24 cellular contexts compared by ENCODE assay signal in genomic region chrX:152861116-152861515, GRCh38. TPM values are rescaled to one million over a fixed set of nuclear protein-coding genes. Genes with fewer than 3 reads are reported as not detected.
DNase-seq lines count a peak whose midpoint lies in the region; ATAC-seq and TF ChIP-seq lines count a peak whose summit lies in the region.
"Had no signal": no experiment of that assay in that cellular context is flagged by ENCODE, and none has a peak within 500 bp of the region (broad histone marks: within the 10 kb centered on the region; RNA-seq: fewer than 3 reads in every experiment).

No MANE protein-coding gene starts in this region.

- H4K20me1 ChIP-seq in IMR-90 (ENCODE audit: insufficient read depth, low read length) = no peaks in the 10 kb centered on the region

- WGBS in IMR-90 (ENCODE audit: extremely low coverage in 2 of 2, insufficient read length in 1 of 2), 2 experiments = no CpG with 5 or more reads among the region's 3 CpGs

- no peak overlapping the region for H3K4ac ChIP-seq in IMR-90 (ENCODE audit: low read depth, low read length)

- no peak overlapping the region for H4K5ac ChIP-seq in IMR-90 (ENCODE audit: low read depth, low read length)

- TF ChIP-seq POLR2A in IMR-90 (IDR thresholded peaks at IDR 0.05; ENCODE audit: low read depth, low read length) = no peak

- intact Hi-C loops in IMR-90 (cut with micrococcal nuclease) = no loop called here
- intact Hi-C loops in left ventricle myocardium superior (cut with micrococcal nuclease) = no loop called here

- in situ Hi-C loops in IMR-90 (cut with MboI; ENCODE audit: low sequenced_read_pairs) = no loop called here

- H2BK20ac ChIP-seq in IMR-90 (ENCODE audit: low read depth, low read length) = no peak overlapping the region

- CTCF ChIA-PET in IMR-90 (lab: Yijun Ruan, JAX) = no interaction called here

- H3K56ac ChIP-seq in IMR-90 (ENCODE audit: extremely low read depth, insufficient read depth, low read length) = no peak overlapping the region

- H2BK15ac ChIP-seq in IMR-90 (ENCODE audit: low read depth, low read length) = no peak overlapping the region

- H3K4me3 ChIP-seq in BE2C (ENCODE audit: low read depth, low read length) = no peak overlapping the region
- H3K4me3 ChIP-seq in IMR-90 (ENCODE audit: insufficient read depth, low read depth, low read length) = no peak overlapping the region
- H3K4me3 ChIP-seq: ascending aorta, esophagus muscularis mucosa, heart right ventricle, lung, right lobe of liver, transverse colon had no signal

- no peaks in the 10 kb centered on the region for H3K79me1 ChIP-seq in IMR-90 (ENCODE audit: low read depth in 1 of 2, low read length in 2 of 2)

- H4K8ac ChIP-seq in IMR-90 (ENCODE audit: low read depth in 2 of 2, low read length in 2 of 2) = no peak overlapping the region

- dilution Hi-C loops in IMR-90 (cut with HindIII; ENCODE audit: low sequenced_read_pairs, unreplicated experiment) = no loop called here

- no peak overlapping the region for H3K18ac ChIP-seq in IMR-90 (ENCODE audit: low read depth, low read length)

- H4K91ac ChIP-seq in IMR-90 (ENCODE audit: insufficient read depth, low read depth, low read length) = no peak overlapping the region

- TF ChIP-seq CTCF in BE2C (IDR thresholded peaks at IDR 0.05; ENCODE audit: low read depth, low read length) = no peak
- no peak for TF ChIP-seq CTCF in IMR-90 (conservative IDR thresholded peaks at IDR 0.05; ENCODE audit: low read depth, low read length)

- no peak overlapping the region for H3K4me2 ChIP-seq in IMR-90 (ENCODE audit: low read depth, low read length)

- no peak overlapping the region for H3K14ac ChIP-seq in IMR-90 (replicated peaks; ENCODE audit: low read depth, low read length)

- no peak overlapping the region for H2AK5ac ChIP-seq in IMR-90 (ENCODE audit: low read depth, low read length)

- TF ChIP-seq RAD21 in IMR-90 (IDR thresholded peaks at IDR 0.05; ENCODE audit: low read length) = no peak

- DNase-seq in BE2C (peak; percentile 21), IMR-90 (peak; percentile 21), SK-N-DZ (ENCODE audit: low spot score) (peak; percentile 63), iris pigment epithelial cell (ENCODE audit: low read depth) (peak; percentile 29), left ventricle myocardium superior (no peak), AG08395 (ENCODE audit: low spot score) (no peak)
- DNase-seq in stimulated activated CD4-positive, alpha-beta T cell treated with anti-CD3 and anti-CD28 coated beads, Interleukin-2, amount 100 ng/mL, for 24 hours = no peak
- DNase-seq: activated CD4-positive, alpha-beta memory T cell treated with anti-CD3 and anti-CD28 coated beads, Interleukin-2, amount 10 ng/mL, durations not matched to agents 7 days and 5 days; activated naive CD4-positive, alpha-beta T cell; activated T-cell treated with anti-CD3 and anti-CD28 coated beads, Interleukin-2, amount 50 U/mL, for 1 hour; Calu3; heart right ventricle; NCI-H146; NCI-H226; occipital lobe; right lobe of liver; stimulated activated naive CD8-positive, alpha-beta T cell treated with anti-CD3 and anti-CD28 coated beads, Interleukin-15, Interleukin-2, amounts not matched to agents 100 U/mL and 50 U/mL, for 24 hours; T-cell; transverse colon had no signal

- H2BK5ac ChIP-seq in IMR-90 (ENCODE audit: low read depth, low read length, poor library complexity, severe bottlenecking) = no peak overlapping the region

- no peak overlapping the region for H3K27ac ChIP-seq in IMR-90 (ENCODE audit: insufficient read depth, low read length)
- H3K27ac ChIP-seq: ascending aorta, esophagus muscularis mucosa, heart right ventricle, right lobe of liver, transverse colon had no signal

- no TSS peak for BruUV-seq in IMR-90 (replicated peaks; lab: Mats Ljungman, UMichigan)

- H3K4me1 ChIP-seq in BE2C (no peaks in the 10 kb centered on the region), IMR-90 (ENCODE audit: control insufficient read depth, insufficient read depth, low read length) (no peaks in the 10 kb centered on the region; the same call in 1 of the 2 replicates)
- H3K4me1 ChIP-seq: ascending aorta, esophagus muscularis mucosa, heart right ventricle, right lobe of liver, transverse colon had no signal

- H3K9ac ChIP-seq in IMR-90 (ENCODE audit: low read depth, low read length) = no peak overlapping the region

- H3K9me3 ChIP-seq in BE2C (no peaks in the 10 kb centered on the region), IMR-90 (ENCODE audit: control insufficient read depth, insufficient read depth, low read length) (no peaks in the 10 kb centered on the region)
- H3K9me3 ChIP-seq: ascending aorta, esophagus muscularis mucosa, heart right ventricle, right lobe of liver, transverse colon had no signal

- POLR2A ChIA-PET in IMR-90 (lab: Charles Lee; ENCODE audit: unreplicated experiment) = no interaction called here

- ATAC-seq in IMR-90 (ENCODE audit: low read depth) = peak; percentile 21; the same call in 1 of the 2 replicates
- no peak for ATAC-seq in SK-N-SH treated with all-trans-retinoic acid at 6 μM for 48 hours
- no peak for ATAC-seq in left ventricle myocardium superior
- ATAC-seq: heart right ventricle; right lobe of liver; Right ventricle myocardium inferior; stimulated activated naive CD8-positive, alpha-beta T cell treated with anti-CD3 and anti-CD28 coated beads, Interleukin-15, Interleukin-2, amounts not matched to agents 100 U/mL and 50 U/mL, for 24 hours; T-cell had no signal

- no peak overlapping the region for H2AK9ac ChIP-seq in IMR-90 (replicated peaks; ENCODE audit: low read depth, low read length, poor library complexity)

- no peak overlapping the region for H3K23ac ChIP-seq in IMR-90 (ENCODE audit: low read depth, low read length)

- no peaks in the 10 kb centered on the region for H3K9me1 ChIP-seq in IMR-90 (ENCODE audit: insufficient read depth, low read length)

- H2BK120ac ChIP-seq in IMR-90 (ENCODE audit: low read depth, low read length) = no peak overlapping the region

- H3K36me3 ChIP-seq in BE2C (no peaks in the 10 kb centered on the region), IMR-90 (ENCODE audit: control insufficient read depth, insufficient read depth, low read length) (peaks cover 4% of the 10 kb centered on the region)
- H3K36me3 ChIP-seq: transverse colon had no signal

- no peak overlapping the region for H2AFZ ChIP-seq in IMR-90 (replicated peaks; ENCODE audit: low read length, poor library complexity)

- H3K27me3 ChIP-seq in BE2C (no peaks in the 10 kb centered on the region), IMR-90 (ENCODE audit: control insufficient read depth, insufficient read depth, low read length) (no peaks in the 10 kb centered on the region)
- H3K27me3 ChIP-seq: ascending aorta, esophagus muscularis mucosa, right lobe of liver, transverse colon had no signal

TF ChIP-seq in IMR-90, 13 proteins besides CTCF, POLR2A, EP300 and RAD21 (continues in another document):
- TF ChIP-seq MXI1 (IDR thresholded peaks at IDR 0.05; ENCODE audit: borderline replicate concordance, low read depth, low read length) (no peak), RCOR1 (IDR thresholded peaks at IDR 0.05; ENCODE audit: insufficient replicate concordance, low read length) (no peak), CHD1 (IDR thresholded peaks at IDR 0.05; ENCODE audit: low read depth, low read length) (no peak), RFX5 (IDR thresholded peaks at IDR 0.05; ENCODE audit: low read depth, low read length) (no peak), CEBPB (IDR thresholded peaks at IDR 0.05; ENCODE audit: low read depth, low read length) (peak; percentile 51)

TF ChIP-seq in SK-N-SH treated with all-trans-retinoic acid at 6 μM for 48 hours, 23 proteins besides CTCF, POLR2A, EP300 and RAD21 (continues in another document):
- TF ChIP-seq OSR1 (CRISPR knock-in tag; IDR thresholded peaks at IDR 0.05) (no peak), ZNF70 (CRISPR knock-in tag; IDR thresholded peaks at IDR 0.05) (no peak), ARNTL (CRISPR knock-in tag; IDR thresholded peaks at IDR 0.05; ENCODE audit: borderline replicate concordance, low read depth) (no peak), ZNF565 (CRISPR knock-in tag; conservative IDR thresholded peaks at IDR 0.05; ENCODE audit: low read depth) (no peak), TOX (CRISPR knock-in tag; IDR thresholded peaks at IDR 0.05; ENCODE audit: borderline replicate concordance) (no peak), ZNF8 (CRISPR knock-in tag; IDR thresholded peaks at IDR 0.05) (no peak), ZC3H10 (CRISPR knock-in tag; IDR thresholded peaks at IDR 0.05) (no peak)

RNA-seq across cellular contexts. Expression of gene NSDHL, which starts 30.3 kb away (rescaled TPM):
- polyA plus RNA-seq in BE2C (2012; ENCODE audit: insufficient read depth, insufficient read length, low read depth) = 45.3 TPM
- total RNA-seq in IMR-90 (2012; rRNA removed) (20.8 and 22.8 TPM in 2 replicates), left ventricle myocardium superior (26.7 TPM)
- 26.0 and 27.1 TPM in 2 replicates for polyA plus RNA-seq in IMR-90 (2012; rRNA removed)
- polyA plus RNA-seq in IMR-90 (2012; cell fraction: cytosol; rRNA removed) = 18.9 and 19.5 TPM in 2 replicates
- 14.5 and 15.0 TPM in 2 replicates for polyA plus RNA-seq in IMR-90 (2012; cell fraction: nucleus; rRNA removed; ENCODE audit: low replicate concordance)
- 18.6 and 25.1 TPM in 2 replicates for polyA plus RNA-seq in SK-N-DZ (2014; cell fraction: cytosol; rRNA removed)
- polyA plus RNA-seq in SK-N-DZ (2014; cell fraction: nucleus; rRNA removed) = 7.3 and 9.3 TPM in 2 replicates

RNA-seq across cellular contexts. Expression of gene CETN2, which starts 30.6 kb away (rescaled TPM):
- polyA plus RNA-seq in BE2C (2012; ENCODE audit: insufficient read depth, insufficient read length, low read depth) = 22.0 TPM
- total RNA-seq in IMR-90 (2012; rRNA removed) (15.8 and 25.8 TPM in 2 replicates), left ventricle myocardium superior (27.9 TPM)
- 31.2 and 34.0 TPM in 2 replicates for polyA plus RNA-seq in IMR-90 (2012; rRNA removed)
- 6.0 and 9.1 TPM in 2 replicates for polyA plus RNA-seq in IMR-90 (2012; cell fraction: cytosol; rRNA removed)
- polyA plus RNA-seq in IMR-90 (2012; cell fraction: nucleus; rRNA removed; ENCODE audit: low replicate concordance) = 0.99 and 13.6 TPM in 2 replicates
- polyA plus RNA-seq in SK-N-DZ (2014; cell fraction: cytosol; rRNA removed) = 43.7 and 47.1 TPM in 2 replicates
- polyA plus RNA-seq in SK-N-DZ (2014; cell fraction: nucleus; rRNA removed) = 21.0 and 23.0 TPM in 2 replicates

RNA-seq across cellular contexts. Expression of gene ZNF185, which starts 36.8 kb away (rescaled TPM):
- 0.36 TPM for polyA plus RNA-seq in BE2C (2012; ENCODE audit: insufficient read depth, insufficient read length, low read depth)
- total RNA-seq in IMR-90 (2012; rRNA removed) (3.2 and 3.6 TPM in 2 replicates), left ventricle myocardium superior (2.5 TPM)
- 6.2 and 6.3 TPM in 2 replicates for polyA plus RNA-seq in IMR-90 (2012; rRNA removed)
- polyA plus RNA-seq in IMR-90 (2012; cell fraction: cytosol; rRNA removed) = 3.6 and 4.0 TPM in 2 replicates
- 12.5 and 15.9 TPM in 2 replicates for polyA plus RNA-seq in IMR-90 (2012; cell fraction: nucleus; rRNA removed; ENCODE audit: low replicate concordance)
- polyA plus RNA-seq in SK-N-DZ (2014; cell fraction: cytosol; rRNA removed) = 0.63 and 0.73 TPM in 2 replicates
- polyA plus RNA-seq in SK-N-DZ (2014; cell fraction: nucleus; rRNA removed) = 0.29 and 0.59 TPM in 2 replicates
- total RNA-seq: ascending aorta had no signal

Comparison
In these comparisons a context has a peak if more than half of its experiments do, and no peak if none do; other contexts are left out.
1. DNase-seq: peak in BE2C (single experiment), IMR-90 (single experiment), SK-N-DZ (single experiment) and iris pigment epithelial cell (single experiment); none in stimulated activated CD4-positive, alpha-beta T cell treated with anti-CD3 and anti-CD28 coated beads, Interleukin-2, amount 100 ng/mL, for 24 hours (0 of 2), left ventricle myocardium superior (single experiment) and AG08395 (single experiment).